ENCODE assay signal across 29 cellular contexts in the genomic region with DNA sequence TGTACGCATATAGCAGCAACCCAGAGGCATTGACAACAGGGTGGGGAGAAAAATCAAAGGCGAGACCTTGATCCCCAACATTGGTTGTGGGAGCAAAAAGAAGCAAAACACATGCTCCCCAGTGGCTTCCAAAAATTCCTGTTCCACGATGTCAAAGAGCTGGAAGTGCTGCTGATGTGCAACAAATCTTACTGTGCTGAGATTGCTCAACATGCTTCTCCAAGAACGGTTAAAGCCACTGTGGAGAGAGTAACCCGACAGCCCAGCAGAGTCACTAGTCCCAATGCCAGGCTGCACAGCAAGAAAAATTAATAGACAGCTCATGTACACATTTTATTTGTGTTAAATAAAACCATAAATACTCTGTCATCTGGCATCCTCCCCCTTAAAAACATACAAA.
DNase-seq lines count a peak whose midpoint lies in the region; ATAC-seq and TF ChIP-seq lines count a peak whose summit lies in the region.
"Had no signal": no experiment of that assay in that cellular context is flagged by ENCODE, and none has a peak within 500 bp of the region (broad histone marks: within the 10 kb centered on the region; RNA-seq: fewer than 3 reads in every experiment).

No MANE protein-coding gene starts in this region.

- H3K27me3 ChIP-seq in PC-9 (ENCODE audit: insufficient read depth, low read depth) (no peaks in the 10 kb centered on the region), gastrocnemius medialis (no peaks in the 10 kb centered on the region)
- H3K27me3 ChIP-seq: BE2C, dorsolateral prefrontal cortex, gastroesophageal sphincter, SJCRH30 had no signal

- H3K4me3 ChIP-seq in PC-9, result no peak overlapping the region
- H3K4me3 ChIP-seq in fibroblast of mammary gland (ENCODE audit: control insufficient read depth, low read depth, low read length), result no peak overlapping the region
- no peak overlapping the region for H3K4me3 ChIP-seq in gastrocnemius medialis
- H3K4me3 ChIP-seq: dorsolateral prefrontal cortex, gastroesophageal sphincter, GM12878, HAP-1, left ventricle myocardium inferior, SJCRH30, spleen had no signal

- peaks cover 5% of the 10 kb centered on the region; the same call in 1 of the 2 replicates for H3F3A ChIP-seq in PC-9 (ENCODE audit: insufficient read depth, low read depth)

- no peaks in the 10 kb centered on the region for H3K9me2 ChIP-seq in PC-9 (ENCODE audit: insufficient read depth)

- no peaks in the 10 kb centered on the region for H3K9me3 ChIP-seq in PC-9 (ENCODE audit: insufficient read depth, low read depth)
- H3K9me3 ChIP-seq in gastrocnemius medialis, result no peaks in the 10 kb centered on the region
- H3K9me3 ChIP-seq: BE2C, gastroesophageal sphincter, HAP-1, left ventricle myocardium inferior, SJCRH30 had no signal

- peaks cover 38% of the 10 kb centered on the region for H3K4me1 ChIP-seq in PC-9 (replicated peaks; ENCODE audit: insufficient read depth)
- H3K4me1 ChIP-seq in gastrocnemius medialis, result peaks cover 49 to 58% of the 10 kb centered on the region in 2 donors
- H3K4me1 ChIP-seq: BE2C, HAP-1, spleen had no signal

- no peaks in the 10 kb centered on the region for H3K36me3 ChIP-seq in PC-9 (ENCODE audit: low read depth)
- H3K36me3 ChIP-seq in gastrocnemius medialis, result no peaks in the 10 kb centered on the region
- H3K36me3 ChIP-seq: BE2C, gastroesophageal sphincter, HAP-1, left ventricle myocardium inferior, SJCRH30, spleen had no signal

- no peak overlapping the region for H3K27ac ChIP-seq in PC-9
- peak overlapping the region; percentile 85 to 97 (median 94) for H3K27ac ChIP-seq in gastrocnemius medialis
- H3K27ac ChIP-seq: dorsolateral prefrontal cortex, gastroesophageal sphincter, left ventricle myocardium inferior, spleen had no signal

- H4K20me1 ChIP-seq in PC-9 (ENCODE audit: insufficient read depth), result no peaks in the 10 kb centered on the region

- TF ChIP-seq POLR2A in gastrocnemius medialis (IDR thresholded peaks at IDR 0.05), result no peak

- BruUV-seq in PC-9 (replicated peaks; lab: Mats Ljungman, UMichigan), result no TSS peak

- CTCF ChIA-PET in PC-9 (lab: Charles Lee), result no interaction called here

- no peak for ATAC-seq in gastrocnemius medialis
- ATAC-seq in GM18511 (IDR thresholded peaks at IDR 0.05; ENCODE audit: unreplicated experiment), result no peak
- ATAC-seq: gastroesophageal sphincter; GM12878; HepG2; naive thymus-derived CD8-positive, alpha-beta T cell; stimulated activated memory B cell treated with anti-CD40 and anti-IgM and Interleukin-4, amounts not matched to agents 10 μg/mL and 1 μg/mL and 100 μg/mL, for 72 hours had no signal

- intact Hi-C loops in PC-9 (cut with micrococcal nuclease; ENCODE audit: unreplicated experiment) (no loop called here), gastrocnemius medialis (cut with DNase I; ENCODE audit: low total_unique reads) (loop anchor here (2.0 kb wide), 1 partner anchor 16 kb away; no protein-coding TSS in a partner anchor)

- in situ Hi-C loops in gastrocnemius medialis (cut with MboI; ENCODE audit: low sequenced_read_pairs in 4 of 4), result no loop called here

- POLR2A ChIA-PET in PC-9 (lab: Charles Lee; ENCODE audit: unreplicated experiment), result no interaction called here

- no peaks in the 10 kb centered on the region for H3K79me2 ChIP-seq in PC-9 (ENCODE audit: low read depth)

- no peak overlapping the region for H2AFZ ChIP-seq in PC-9

- 0 out of 2 replicates have a peak overlapping the region, but pooled peaks have one; percentile 6 for H3K4me2 ChIP-seq in PC-9

- TF ChIP-seq CTCF in PC-9 (conservative IDR thresholded peaks at IDR 0.05) (no peak), fibroblast of mammary gland (conservative IDR thresholded peaks at IDR 0.05; ENCODE audit: control insufficient read depth, insufficient read depth, low read depth, low read length) (no peak), gastrocnemius medialis (IDR thresholded peaks at IDR 0.05 in 4 of 5, conservative IDR thresholded peaks at IDR 0.05 in 1 of 5) (no peak)

- DNase-seq in DMS53 (lab: John Stamatoyannopoulos, UW) (peak; percentile 14), DMS53 treated with DMSO at 0.1 percent for 48 hours (lab: John Stamatoyannopoulos, UW; ENCODE audit: unreplicated experiment) (no peak), PC-9 (no peak), fibroblast of mammary gland (ENCODE audit: low read depth) (peak; percentile 68), gastrocnemius medialis (peak in 1 of 2 donors; percentile 31), NCI-H146 treated with DMSO at 0.1 percent for 48 hours (lab: John Stamatoyannopoulos, UW; ENCODE audit: unreplicated experiment) (no peak), activated gamma-delta T cell treated with Interleukin-2 at 50 U/mL for 16 hours (no peak)
- DNase-seq: 8988T; activated naive CD4-positive, alpha-beta T cell treated with anti-CD3 and anti-CD28 coated beads, Interleukin-2, amount 50 U/mL, for 16 hours; activated T-cell treated with anti-CD3 and anti-CD28 coated beads, Interleukin-2, amount 50 U/mL, for 48 hours; BE2C; DMS79 treated with DMSO at 0.1 percent for 48 hours; dorsolateral prefrontal cortex; hippocampal formation; immature natural killer cell; left ventricle myocardium inferior; midbrain; naive thymus-derived CD8-positive, alpha-beta T cell; NCI-H1417; NK-92 treated with Interleukin-12 subunit alpha and Interleukin-12 subunit beta, amount 100 ng/mL, for 24 hours; SJCRH30; spleen; stimulated activated CD4-positive, alpha-beta T cell treated with anti-CD3 and anti-CD28 coated beads, Interleukin-2, amount 100 ng/mL, for 48 hours had no signal

Comparison
In these comparisons a context has a peak if more than half of its experiments do, and no peak if none do; other contexts are left out.
1. DNase-seq: peak in DMS53 (single experiment) and fibroblast of mammary gland (single experiment); none in DMS53 treated with DMSO at 0.1 percent for 48 hours (single experiment), PC-9 (0 of 2), NCI-H146 treated with DMSO at 0.1 percent for 48 hours (single experiment) and activated gamma-delta T cell treated with Interleukin-2 at 50 U/mL for 16 hours (single experiment).